Comparison of ENCODE assay signal across 25 cellular contexts in genomic region chr7:12572941-12573340, GRCh38. TPM values are rescaled to one million over a fixed set of nuclear protein-coding genes. Genes with fewer than 3 reads are reported as not detected.
DNase-seq lines count a peak whose midpoint lies in the region; ATAC-seq and TF ChIP-seq lines count a peak whose summit lies in the region.
"Had no signal": no experiment of that assay in that cellular context is flagged by ENCODE, and none has a peak within 500 bp of the region (broad histone marks: within the 10 kb centered on the region; RNA-seq: fewer than 3 reads in every experiment).

No MANE protein-coding gene starts in this region.

- H3K4me3 ChIP-seq in ACC112 (ENCODE audit: low read depth, low read length) (peak overlapping the region; percentile 18), osteoblast (ENCODE audit: insufficient read depth, low read length) (peak overlapping the region; percentile 31)
- H3K4me3 ChIP-seq: adrenal gland, HAP-1, pancreas, SK-N-MC, uterus had no signal

- no peak overlapping the region for H3K27ac Mint-ChIP-seq in activated T-cell treated with anti-CD3 and anti-CD28 coated beads, Interleukin-2, amount 50 U/mL, for 72 hours
- H3K27ac Mint-ChIP-seq: CD8-positive, alpha-beta T cell; naive thymus-derived CD4-positive, alpha-beta T cell; T-helper 2 cell treated with Interferon-gamma antibody and Interleukin-4, amounts not matched to agents 5 μg/mL and 100 μg/mL, for 36 hours; WTC11 had no signal

- no peak for ATAC-seq in HG02759 (IDR thresholded peaks at IDR 0.05; ENCODE audit: unreplicated experiment)
- no peak for ATAC-seq in activated T-cell treated with anti-CD3 and anti-CD28 coated beads, Interleukin-2, amount 50 U/mL, for 72 hours (replicated peaks in 1 of 2)
- ATAC-seq: CD8-positive, alpha-beta T cell; left cardiac atrium; naive thymus-derived CD4-positive, alpha-beta T cell; pancreas; WTC11 had no signal

- H3K36me3 ChIP-seq in ACC112 (ENCODE audit: insufficient read depth, low read length): no peaks in the 10 kb centered on the region
- no peaks in the 10 kb centered on the region for H3K36me3 ChIP-seq in osteoblast (ENCODE audit: insufficient read depth, low read length)
- H3K36me3 ChIP-seq: adrenal gland, HAP-1, pancreas, uterus had no signal

- H2AFZ ChIP-seq in ACC112 (ENCODE audit: low read length, unreplicated experiment): peak overlapping the region; percentile 86
- H2AFZ ChIP-seq in osteoblast (ENCODE audit: low read length): peak overlapping the region; percentile 80

- H4K20me1 ChIP-seq in osteoblast (ENCODE audit: insufficient read depth, low read length): no peaks in the 10 kb centered on the region

- no peaks in the 10 kb centered on the region for H3K9me3 ChIP-seq in osteoblast (ENCODE audit: low read depth, low read length)
- H3K9me3 ChIP-seq: adrenal gland, HAP-1, pancreas, uterus had no signal

- TF ChIP-seq CTCF in VCaP (conservative IDR thresholded peaks at IDR 0.05) (no peak), osteoblast (IDR thresholded peaks at IDR 0.05; ENCODE audit: extremely low read depth, low read depth, low read length) (no peak)

- peaks cover 15% of the 10 kb centered on the region for H3K27me3 ChIP-seq in ACC112 (ENCODE audit: insufficient read depth, low read length)
- H3K27me3 ChIP-seq in osteoblast (ENCODE audit: insufficient read depth, low read length): peaks cover 36% of the 10 kb centered on the region
- H3K27me3 ChIP-seq: uterus had no signal

- peaks cover 5% of the 10 kb centered on the region for H3K4me1 ChIP-seq in ACC112 (ENCODE audit: control insufficient read depth, insufficient read depth, low read length, unreplicated experiment)
- peaks cover 16% of the 10 kb centered on the region for H3K4me1 ChIP-seq in osteoblast (ENCODE audit: insufficient read depth, low read length)
- H3K4me1 ChIP-seq: adrenal gland had no signal

- H3K4me2 ChIP-seq in osteoblast (ENCODE audit: insufficient read depth, low read length): peak overlapping the region; percentile 48

- H3K79me2 ChIP-seq in ACC112 (ENCODE audit: control insufficient read depth, insufficient read depth, low read length, unreplicated experiment): no peaks in the 10 kb centered on the region
- H3K79me2 ChIP-seq in osteoblast (ENCODE audit: insufficient read depth, low read length): no peaks in the 10 kb centered on the region

- no peaks in the 10 kb centered on the region for H3K9me3 Mint-ChIP-seq in activated T-cell treated with anti-CD3 and anti-CD28 coated beads, Interleukin-2, amount 50 U/mL, for 72 hours
- H3K9me3 Mint-ChIP-seq: CD8-positive, alpha-beta T cell; naive thymus-derived CD4-positive, alpha-beta T cell; T-helper 2 cell treated with Interferon-gamma antibody and Interleukin-4, amounts not matched to agents 5 μg/mL and 100 μg/mL, for 36 hours; WTC11 had no signal

- H3K27ac ChIP-seq in ACC112 (ENCODE audit: low read depth, low read length) (no peak overlapping the region), VCaP (peak overlapping the region; percentile 42), osteoblast (ENCODE audit: low read depth, low read length) (no peak overlapping the region)
- H3K27ac ChIP-seq: adrenal gland, pancreas, SK-N-MC, uterus had no signal

- no peak overlapping the region for H3K4me3 Mint-ChIP-seq in activated T-cell treated with anti-CD3 and anti-CD28 coated beads, Interleukin-2, amount 50 U/mL, for 72 hours
- H3K4me3 Mint-ChIP-seq: CD8-positive, alpha-beta T cell; naive thymus-derived CD4-positive, alpha-beta T cell; T-helper 2 cell treated with Interferon-gamma antibody and Interleukin-4, amounts not matched to agents 5 μg/mL and 100 μg/mL, for 36 hours; WTC11 had no signal

- H3K4me1 Mint-ChIP-seq in activated T-cell treated with anti-CD3 and anti-CD28 coated beads, Interleukin-2, amount 50 U/mL, for 72 hours (ENCODE audit: low read depth): peaks cover 8% of the 10 kb centered on the region

- H3K36me3 Mint-ChIP-seq in activated T-cell treated with anti-CD3 and anti-CD28 coated beads, Interleukin-2, amount 50 U/mL, for 72 hours (ENCODE audit: insufficient read depth in 2 of 2): no peaks in the 10 kb centered on the region
- H3K36me3 Mint-ChIP-seq: CD8-positive, alpha-beta T cell; naive thymus-derived CD4-positive, alpha-beta T cell; WTC11 had no signal

- H3K27me3 Mint-ChIP-seq in activated T-cell treated with anti-CD3 and anti-CD28 coated beads, Interleukin-2, amount 50 U/mL, for 72 hours (ENCODE audit: low read depth): peaks cover 48% of the 10 kb centered on the region

- DNase-seq in DMS53 (lab: John Stamatoyannopoulos, UW): peak; percentile 54
- DNase-seq in osteoblast (ENCODE audit: insufficient read length, low spot score, missing footprints): no peak
- DNase-seq in C1 segment of cervical spinal cord (lab: John Stamatoyannopoulos, UW): no peak
- DNase-seq in activated T-cell treated with anti-CD3 and anti-CD28 coated beads, Interleukin-2, amount 50 U/mL, for 72 hours: no peak
- DNase-seq: activated CD8-positive, alpha-beta memory T cell treated with anti-CD3 and anti-CD28 coated beads, Interleukin-2, amount 50 U/mL, for 4 hours; activated gamma-delta T cell; adrenal gland; CD8-positive, alpha-beta T cell; GF-D8; KBM-7; left cardiac atrium; mesendoderm; MM.1S; naive thymus-derived CD4-positive, alpha-beta T cell; NCI-H1694 treated with DMSO at 0.1 percent for 48 hours; NCI-H82; pancreas; uterus had no signal

RNA-seq across cellular contexts. Expression of gene SCIN, which starts 2.4 kb away (rescaled TPM):
- total RNA-seq in osteoblast: 4.7 TPM in 2 replicates
- total RNA-seq in activated T-cell treated with anti-CD3 and anti-CD28 coated beads, Interleukin-2, amount 50 U/mL, for 72 hours: under 1 TPM; 0.10 to 0.14 TPM
- total RNA-seq: CD8-positive, alpha-beta T cell had no signal
